22 cellular contexts compared by ENCODE assay signal in genomic region chr4:12389604-12390003, GRCh38.
"Had no signal": no experiment of that assay in that cellular context is flagged by ENCODE, and none has a peak within 500 bp of the region (broad histone marks: within the 10 kb centered on the region; RNA-seq: fewer than 3 reads in every experiment).

No MANE protein-coding gene starts in this region.

- H3K9ac ChIP-seq: KMS-11 had no signal

- H3K27ac ChIP-seq: HL-60, KMS-11, SJCRH30 had no signal

- H3K4me2 ChIP-seq: KMS-11 had no signal

- H3K36me3 ChIP-seq: SJCRH30 had no signal

- H3K9me3 ChIP-seq: SJCRH30 had no signal

- H3K36me3 Mint-ChIP-seq: IgD-negative memory B cell had no signal

- H3K27me3 ChIP-seq: SJCRH30 had no signal

- H3K4me3 ChIP-seq: K562, SJCRH30 had no signal

- DNase-seq: Kasumi-1, MM.1S, NCI-H1092 treated with DMSO at 0.1 percent for 48 hours, NCI-H1436, NCI-H187, NCI-H2029, NCI-H2081 treated with DMSO at 0.1 percent for 48 hours, NCI-H2171, NCI-H226, NCI-H446, NCI-H510A, NCI-H524 treated with DMSO at 0.1 percent for 48 hours, NCI-H69, NCI-H774, RPMI8226, SHP77 treated with DMSO at 0.1 percent for 48 hours, SJCRH30 had no signal

- H3K27me3 Mint-ChIP-seq: IgD-negative memory B cell had no signal

- H3K4me1 ChIP-seq: SJCRH30 had no signal

- H3K4me1 Mint-ChIP-seq: IgD-negative memory B cell had no signal

- H3K4me3 Mint-ChIP-seq: IgD-negative memory B cell had no signal

- ATAC-seq: K562, SK-N-SH treated with all-trans-retinoic acid at 6 μM for 48 hours had no signal

- H3K27ac Mint-ChIP-seq: IgD-negative memory B cell had no signal
